ENCODE assay signal across 13 cellular contexts in the genomic region with DNA sequence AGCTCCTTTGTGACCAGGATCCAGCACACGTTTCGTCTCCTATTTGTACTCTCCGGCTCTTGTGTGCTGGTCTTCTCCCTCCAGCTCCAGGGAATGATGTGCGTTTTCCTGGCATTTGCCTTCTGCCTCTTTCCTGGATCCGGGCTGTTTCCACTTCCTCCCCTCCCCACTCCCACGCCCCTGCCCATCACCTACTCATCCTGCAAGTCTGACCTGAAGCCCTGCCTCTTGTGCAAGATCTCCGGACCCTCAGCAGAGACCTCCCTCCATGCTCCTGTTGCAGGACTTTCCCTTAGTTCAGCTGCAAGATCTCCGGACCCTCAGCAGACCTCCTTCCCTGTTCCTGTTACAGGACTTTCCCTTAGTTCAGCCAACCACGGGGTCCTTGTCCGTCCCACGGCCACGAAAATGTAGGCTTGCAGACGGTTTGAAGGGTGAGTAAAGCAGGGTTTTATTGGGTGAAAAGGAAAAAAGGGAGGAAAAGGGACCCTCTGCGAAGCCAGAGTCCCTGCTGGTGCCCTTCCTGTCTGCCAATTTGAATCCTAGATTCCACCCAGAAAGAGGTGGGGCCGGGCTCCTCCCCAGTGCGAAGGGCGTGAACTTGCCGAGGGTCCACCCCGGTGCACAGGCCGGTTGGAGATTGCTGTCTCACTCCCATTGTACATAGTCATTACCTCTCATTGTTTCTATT.
DNase-seq lines count a peak whose midpoint lies in the region; ATAC-seq and TF ChIP-seq lines count a peak whose summit lies in the region.
"Had no signal": no experiment of that assay in that cellular context is flagged by ENCODE, and none has a peak within 500 bp of the region (broad histone marks: within the 10 kb centered on the region; RNA-seq: fewer than 3 reads in every experiment).

No MANE protein-coding gene starts in this region.

- peak overlapping the region; percentile 91 for H3K27ac Mint-ChIP-seq in neural crest cell (ENCODE audit: unreplicated experiment)
- no peak overlapping the region for H3K27ac Mint-ChIP-seq in activated CD8-positive, alpha-beta T cell treated with anti-CD3 and anti-CD28 coated beads for 36 hours
- H3K27ac Mint-ChIP-seq: activated naive CD4-positive, alpha-beta T cell treated with anti-CD3 and anti-CD28 coated beads, Interleukin-2, amount 10 ng/mL, durations not matched to agents 7 days and 5 days had no signal

- peak overlapping the region; percentile 61 for H3K9ac ChIP-seq in ES-I3 (ENCODE audit: low read depth, low read length)

- peaks cover 12% of the 10 kb centered on the region for H3K4me1 Mint-ChIP-seq in neural crest cell
- H3K4me1 Mint-ChIP-seq in activated CD8-positive, alpha-beta T cell treated with anti-CD3 and anti-CD28 coated beads for 36 hours (ENCODE audit: low read depth) = peaks cover 18% of the 10 kb centered on the region

- H3K36me3 ChIP-seq in ES-I3 (ENCODE audit: insufficient read depth, low read length) = no peaks in the 10 kb centered on the region; the same call in 1 of the 2 replicates
- H3K36me3 ChIP-seq: spleen had no signal

- H3K9me3 Mint-ChIP-seq in neural crest cell = no peaks in the 10 kb centered on the region
- H3K9me3 Mint-ChIP-seq in activated CD8-positive, alpha-beta T cell treated with anti-CD3 and anti-CD28 coated beads for 36 hours = no peaks in the 10 kb centered on the region
- H3K9me3 Mint-ChIP-seq: activated naive CD4-positive, alpha-beta T cell treated with anti-CD3 and anti-CD28 coated beads, Interleukin-2, amount 10 ng/mL, durations not matched to agents 7 days and 5 days had no signal

- H3K27me3 Mint-ChIP-seq in neural crest cell (ENCODE audit: low read depth) = no peaks in the 10 kb centered on the region
- peaks cover 1% of the 10 kb centered on the region for H3K27me3 Mint-ChIP-seq in activated CD8-positive, alpha-beta T cell treated with anti-CD3 and anti-CD28 coated beads for 36 hours

- H3K9me3 ChIP-seq in ES-I3 (ENCODE audit: control insufficient read depth, insufficient read depth, low read length) = no peaks in the 10 kb centered on the region
- H3K9me3 ChIP-seq: spleen had no signal

- intact Hi-C loops in activated CD8-positive, alpha-beta T cell treated with anti-CD3 and anti-CD28 coated beads for 36 hours (cut with micrococcal nuclease) = no loop called here

- POLR2A ChIA-PET in activated CD8-positive, alpha-beta T cell treated with anti-CD3 and anti-CD28 coated beads for 36 hours (lab: Charles Lee) = no interaction called here

- peak overlapping the region; percentile 53 for H3K4me3 ChIP-seq in fibroblast of villous mesenchyme (ENCODE audit: low read depth, low read length)

- no peaks in the 10 kb centered on the region for H3K4me1 ChIP-seq in ES-I3 (ENCODE audit: insufficient read depth, low read length)

- H3K36me3 Mint-ChIP-seq in neural crest cell (ENCODE audit: low read depth) = no peaks in the 10 kb centered on the region
- H3K36me3 Mint-ChIP-seq in activated CD8-positive, alpha-beta T cell treated with anti-CD3 and anti-CD28 coated beads for 36 hours (ENCODE audit: low read depth) = no peaks in the 10 kb centered on the region
- H3K36me3 Mint-ChIP-seq: activated naive CD4-positive, alpha-beta T cell treated with anti-CD3 and anti-CD28 coated beads, Interleukin-2, amount 10 ng/mL, durations not matched to agents 7 days and 5 days had no signal

- peak overlapping the region; percentile 80 for H3K4me3 Mint-ChIP-seq in neural crest cell
- no peak overlapping the region for H3K4me3 Mint-ChIP-seq in activated CD8-positive, alpha-beta T cell treated with anti-CD3 and anti-CD28 coated beads for 36 hours
- H3K4me3 Mint-ChIP-seq: activated naive CD4-positive, alpha-beta T cell treated with anti-CD3 and anti-CD28 coated beads, Interleukin-2, amount 10 ng/mL, durations not matched to agents 7 days and 5 days had no signal

- no peak for ATAC-seq in activated CD8-positive, alpha-beta T cell treated with anti-CD3 and anti-CD28 coated beads for 36 hours
- ATAC-seq in GM21367 (IDR thresholded peaks at IDR 0.05; ENCODE audit: unreplicated experiment) = no peak
- ATAC-seq in HG03378 (IDR thresholded peaks at IDR 0.05; ENCODE audit: unreplicated experiment) = no peak

- CTCF ChIA-PET in activated CD8-positive, alpha-beta T cell treated with anti-CD3 and anti-CD28 coated beads for 36 hours (lab: Charles Lee) = no interaction called here

- DNase-seq in NCI-H526 treated with DMSO at 0.1 percent for 48 hours (lab: John Stamatoyannopoulos, UW) (peak; percentile 42), fibroblast of villous mesenchyme (ENCODE audit: low read depth) (no peak), neural crest cell (ENCODE audit: low read depth, low spot score) (peak; percentile 12), MV-4-11 (lab: John Stamatoyannopoulos, UW) (no peak)
- no peak for DNase-seq in activated CD8-positive, alpha-beta T cell treated with anti-CD3 and anti-CD28 coated beads for 36 hours
- DNase-seq: activated CD4-positive, alpha-beta T cell treated with anti-CD3 and anti-CD28 coated beads, Interleukin-2, amount 50 U/mL, for 48 hours; activated naive CD4-positive, alpha-beta T cell treated with anti-CD3 and anti-CD28 coated beads, Interleukin-2, amount 10 ng/mL, durations not matched to agents 7 days and 5 days; NCI-H510A treated with DMSO at 0.1 percent for 48 hours; spleen; stimulated activated CD8-positive, alpha-beta memory T cell treated with anti-CD3 and anti-CD28 coated beads, Interleukin-4, amount 100 ng/mL, for 48 hours had no signal

- TF ChIP-seq CTCF in fibroblast of villous mesenchyme (IDR thresholded peaks at IDR 0.05; ENCODE audit: insufficient read depth, low read depth, low read length) = no peak
- no peak for TF ChIP-seq CTCF in neural crest cell (conservative IDR thresholded peaks at IDR 0.05)
- no peak for TF ChIP-seq CTCF in activated CD8-positive, alpha-beta T cell treated with anti-CD3 and anti-CD28 coated beads for 36 hours (IDR thresholded peaks at IDR 0.05)

Comparison
In these comparisons a context has a peak if more than half of its experiments do, and no peak if none do; other contexts are left out.
1. DNase-seq: peak in NCI-H526 treated with DMSO at 0.1 percent for 48 hours (single experiment) and neural crest cell (single experiment); none in fibroblast of villous mesenchyme (single experiment), activated CD8-positive, alpha-beta T cell treated with anti-CD3 and anti-CD28 coated beads for 36 hours (single experiment) and MV-4-11 (single experiment).